22 cellular contexts compared by ENCODE assay signal in genomic region chr2:8581601-8582041, GRCh38.
DNase-seq lines count a peak whose midpoint lies in the region; ATAC-seq and TF ChIP-seq lines count a peak whose summit lies in the region.
"Had no signal": no experiment of that assay in that cellular context is flagged by ENCODE, and none has a peak within 500 bp of the region (broad histone marks: within the 10 kb centered on the region; RNA-seq: fewer than 3 reads in every experiment).

No MANE protein-coding gene starts in this region.

- H3K27me3 ChIP-seq in transverse colon = no peaks in the 10 kb centered on the region
- H3K27me3 ChIP-seq: hepatocyte, SJSA1, tibial artery had no signal

- no peaks in the 10 kb centered on the region for H3K9me3 ChIP-seq in transverse colon
- H3K9me3 ChIP-seq: SJSA1, tibial artery had no signal

- H3K36me3 Mint-ChIP-seq in memory B cell (no peaks in the 10 kb centered on the region), mesothelial cell of epicardium (no peaks in the 10 kb centered on the region)
- no peaks in the 10 kb centered on the region for H3K36me3 Mint-ChIP-seq in stimulated activated memory B cell treated with anti-CD40 and anti-IgM and Interleukin-4, amounts not matched to agents 10 μg/mL and 1 μg/mL and 100 μg/mL, for 72 hours
- H3K36me3 Mint-ChIP-seq: naive thymus-derived CD4-positive, alpha-beta T cell had no signal

- 91% methylated on average over 6 of the region's 6 CpGs; no CpG with 5 or more reads in 1 of the 2 donors for WGBS in transverse colon (ENCODE audit: low coverage in 1 of 2), 2 donors

- TF ChIP-seq POLR2A in transverse colon (IDR thresholded peaks at IDR 0.05) = no peak

- intact Hi-C loops in transverse colon (cut with DNase I; ENCODE audit: low total_unique reads) = loop anchor here (2.0 kb wide), 1 partner anchor 925 kb away; no protein-coding TSS in a partner anchor

- H3K4me1 ChIP-seq in transverse colon = peaks cover 6 to 31% (median 24%) of the 10 kb centered on the region in 4 donors

- TF ChIP-seq EP300 in transverse colon (IDR thresholded peaks at IDR 0.05; ENCODE audit: low read depth) = no peak

- no peak overlapping the region for H3K4me3 ChIP-seq in transverse colon
- H3K4me3 ChIP-seq: hepatocyte, SJSA1, tibial artery had no signal

- H3K9me3 Mint-ChIP-seq in memory B cell = no peaks in the 10 kb centered on the region
- H3K9me3 Mint-ChIP-seq in stimulated activated memory B cell treated with anti-CD40 and anti-IgM and Interleukin-4, amounts not matched to agents 10 μg/mL and 1 μg/mL and 100 μg/mL, for 72 hours = peaks cover 4% of the 10 kb centered on the region
- H3K9me3 Mint-ChIP-seq in mesothelial cell of epicardium = no peaks in the 10 kb centered on the region
- H3K9me3 Mint-ChIP-seq: naive thymus-derived CD4-positive, alpha-beta T cell had no signal

- H3K27ac Mint-ChIP-seq in memory B cell (peak overlapping the region; percentile 65), mesothelial cell of epicardium (no peak overlapping the region)
- peak overlapping the region; percentile 89 for H3K27ac Mint-ChIP-seq in stimulated activated memory B cell treated with anti-CD40 and anti-IgM and Interleukin-4, amounts not matched to agents 10 μg/mL and 1 μg/mL and 100 μg/mL, for 72 hours
- H3K27ac Mint-ChIP-seq: naive thymus-derived CD4-positive, alpha-beta T cell had no signal

- DNase-seq in NCI-H146 (lab: John Stamatoyannopoulos, UW) (peak; percentile 37), NCI-H146 treated with DMSO at 0.1 percent for 48 hours (lab: John Stamatoyannopoulos, UW; ENCODE audit: unreplicated experiment) (no peak), memory B cell (ENCODE audit: low spot score in 2 of 2) (no peak), activated gamma-delta T cell treated with Interleukin-2 at 50 U/mL for 16 hours (no peak), transverse colon (no peak), mesothelial cell of epicardium (ENCODE audit: low spot score in 2 of 2, unreplicated experiment in 2 of 2) (no peak)
- DNase-seq: 8988T; activated effector memory CD4-positive, alpha-beta T cell treated with Interleukin-2 at 50 U/mL for 16 hours; cortex of kidney; NCI-H1105; PC-3; stimulated activated CD4-positive, alpha-beta T cell treated with anti-CD3 and anti-CD28 coated beads, Interleukin-1b, Interleukin-23, amount 100 ng/mL, for 48 hours; stimulated activated naive CD8-positive, alpha-beta T cell treated with anti-CD3 and anti-CD28 coated beads, Interleukin-15, Interleukin-2, amounts not matched to agents 100 U/mL and 50 U/mL, for 24 hours; T-helper 2 cell; tibial artery; WERI-Rb-1 had no signal

- in situ Hi-C loops in transverse colon (cut with MboI; ENCODE audit: low pct_ligation_motif_present in 1 of 4, low pct_unique_long_range_greater_than_20kb in 1 of 4, low sequenced_read_pairs in 3 of 4) = no loop called here

- H3K27me3 Mint-ChIP-seq in memory B cell = peaks cover 5% of the 10 kb centered on the region
- no peaks in the 10 kb centered on the region for H3K27me3 Mint-ChIP-seq in stimulated activated memory B cell treated with anti-CD40 and anti-IgM and Interleukin-4, amounts not matched to agents 10 μg/mL and 1 μg/mL and 100 μg/mL, for 72 hours
- no peaks in the 10 kb centered on the region for H3K27me3 Mint-ChIP-seq in mesothelial cell of epicardium (ENCODE audit: low read depth)

- peaks cover 29% of the 10 kb centered on the region for H3K4me1 Mint-ChIP-seq in memory B cell
- peaks cover 87% of the 10 kb centered on the region for H3K4me1 Mint-ChIP-seq in stimulated activated memory B cell treated with anti-CD40 and anti-IgM and Interleukin-4, amounts not matched to agents 10 μg/mL and 1 μg/mL and 100 μg/mL, for 72 hours
- H3K4me1 Mint-ChIP-seq in mesothelial cell of epicardium = peaks cover 55% of the 10 kb centered on the region

- no peak for ATAC-seq in memory B cell (ENCODE audit: low read depth)
- no peak for ATAC-seq in stimulated activated memory B cell treated with anti-CD40 and anti-IgM and Interleukin-4, amounts not matched to agents 10 μg/mL and 1 μg/mL and 100 μg/mL, for 72 hours
- ATAC-seq: HCT116; naive thymus-derived CD4-positive, alpha-beta T cell; PC-3; stimulated activated naive CD8-positive, alpha-beta T cell treated with anti-CD3 and anti-CD28 coated beads, Interleukin-15, Interleukin-2, amounts not matched to agents 100 U/mL and 50 U/mL, for 24 hours had no signal

- TF ChIP-seq CTCF in VCaP (conservative IDR thresholded peaks at IDR 0.05) (no peak), transverse colon (IDR thresholded peaks at IDR 0.05) (no peak), mesothelial cell of epicardium (IDR thresholded peaks at IDR 0.05; ENCODE audit: unreplicated experiment) (no peak)

- H3K4me3 Mint-ChIP-seq in memory B cell (no peak overlapping the region), mesothelial cell of epicardium (no peak overlapping the region)
- H3K4me3 Mint-ChIP-seq in stimulated activated memory B cell treated with anti-CD40 and anti-IgM and Interleukin-4, amounts not matched to agents 10 μg/mL and 1 μg/mL and 100 μg/mL, for 72 hours = no peak overlapping the region
- H3K4me3 Mint-ChIP-seq: naive thymus-derived CD4-positive, alpha-beta T cell had no signal

- no peaks in the 10 kb centered on the region for H3K36me3 ChIP-seq in transverse colon
- H3K36me3 ChIP-seq: SJSA1, tibial artery, WERI-Rb-1 had no signal

- H3K27ac ChIP-seq in VCaP (peak overlapping the region; percentile 9; the same call in 1 of the 2 replicates), transverse colon (peak overlapping the region in 2 of 4 donors; percentile 3 to 8)
- H3K27ac ChIP-seq: hepatocyte, SJSA1, WERI-Rb-1 had no signal
